12 cellular contexts compared by ENCODE assay signal in the genomic region with DNA sequence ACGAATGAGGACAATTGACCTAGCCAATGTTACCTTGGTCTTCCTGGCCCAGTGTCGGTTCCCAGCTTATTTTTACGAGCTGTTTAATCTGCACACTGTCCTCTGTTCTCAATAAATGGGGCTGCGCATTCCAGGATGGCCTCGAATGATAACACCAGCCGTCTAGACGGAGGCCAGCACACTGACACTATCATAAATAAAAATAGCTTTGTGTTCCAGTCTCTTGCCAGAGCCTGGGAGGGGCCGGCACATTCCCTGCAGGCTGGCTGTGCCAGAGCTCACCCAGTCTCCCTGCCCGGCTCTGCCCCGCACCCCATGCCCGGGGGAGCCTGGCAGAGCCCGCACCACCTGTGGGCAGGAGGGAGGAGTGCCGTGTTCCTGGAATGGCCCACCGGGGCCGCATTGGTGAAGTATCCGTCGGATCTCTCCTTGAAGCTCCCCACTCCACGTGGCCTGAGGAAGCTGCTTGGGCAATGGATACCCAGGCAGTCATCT.
DNase-seq lines count a peak whose midpoint lies in the region; ATAC-seq and FAIRE-seq lines count a peak whose summit lies in the region.
"Had no signal": no experiment of that assay in that cellular context is flagged by ENCODE, and none has a peak within 500 bp of the region (broad histone marks: within the 10 kb centered on the region; RNA-seq: fewer than 3 reads in every experiment).

No MANE protein-coding gene starts in this region.

- no peak overlapping the region for H3K4me2 ChIP-seq in neuronal stem cell (ENCODE audit: insufficient read depth, low read length, poor library complexity, severe bottlenecking)

- no peaks in the 10 kb centered on the region for H3K36me3 ChIP-seq in neuronal stem cell (replicated peaks in 1 of 2; ENCODE audit: control insufficient read depth in 2 of 2, insufficient read depth in 2 of 2, low read length in 2 of 2)

- H3K14ac ChIP-seq in neuronal stem cell (ENCODE audit: low read length): peak overlapping the region; percentile 56

- H3K4me1 Mint-ChIP-seq in T-cell: peaks cover 4% of the 10 kb centered on the region in 3 donors
- H3K4me1 Mint-ChIP-seq: endodermal cell had no signal

- intact Hi-C loops in left cardiac atrium (cut with DNase I): loop anchor here (10.0 kb wide), 2 partner anchors 60 to 90 kb away; a partner anchor contains a TSS

- H2BK12ac ChIP-seq in neuronal stem cell (ENCODE audit: low read length): no peak overlapping the region

- no peaks in the 10 kb centered on the region for H3K36me3 Mint-ChIP-seq in T-cell

- no peak overlapping the region for H2AFZ ChIP-seq in neuronal stem cell (ENCODE audit: low read length)

- no peak overlapping the region for H3K27ac Mint-ChIP-seq in T-cell
- H3K27ac Mint-ChIP-seq: activated naive CD4-positive, alpha-beta T cell treated with anti-CD3 and anti-CD28 coated beads for 36 hours; endodermal cell had no signal

- H2BK5ac ChIP-seq in neuronal stem cell (ENCODE audit: low read length): no peak overlapping the region

- WGBS in neuronal stem cell (ENCODE audit: extremely low coverage in 2 of 2, insufficient read length in 2 of 2, insufficient replicate concordance in 1 of 2), 2 donors: no CpG with 5 or more reads among the region's 18 CpGs

- no peak overlapping the region for H4K91ac ChIP-seq in neuronal stem cell (ENCODE audit: low read depth, low read length, poor library complexity)

- H3K9me3 ChIP-seq in neuronal stem cell (replicated peaks in 1 of 2; ENCODE audit: control insufficient read depth in 2 of 2, insufficient read depth in 1 of 2, low read depth in 1 of 2, low read length in 2 of 2): no peaks in the 10 kb centered on the region

- peak overlapping the region; percentile 48 for H3K18ac ChIP-seq in neuronal stem cell (ENCODE audit: low read length)

- POLR2A ChIA-PET in T-cell (lab: Charles Lee): no interaction called here

- H3K4me3 ChIP-seq in neuronal stem cell (ENCODE audit: low read length in 2 of 2): no peak overlapping the region
- H3K4me3 ChIP-seq: SK-N-MC had no signal

- CTCF ChIA-PET in T-cell (lab: Charles Lee): no interaction called here

- no peak overlapping the region for H3K23ac ChIP-seq in neuronal stem cell (ENCODE audit: low read depth, low read length, poor library complexity)

- H3K27me3 Mint-ChIP-seq in T-cell: peaks cover 0 to 6% of the 10 kb centered on the region in 2 donors

- DNase-seq in left cardiac atrium (peak; percentile 75), neuronal stem cell (ENCODE audit: low spot score) (no peak), urothelium cell line (ENCODE audit: low spot score) (peak; percentile 70), NCI-H526 treated with DMSO at 0.1 percent for 48 hours (lab: John Stamatoyannopoulos, UW) (no peak), T-cell (no peak)
- DNase-seq: activated naive CD4-positive, alpha-beta T cell treated with anti-CD3 and anti-CD28 coated beads for 36 hours; endodermal cell had no signal

- H3K27me3 ChIP-seq in neuronal stem cell (ENCODE audit: control insufficient read depth in 3 of 3, insufficient read depth in 3 of 3, low read depth in 1 of 3, low read length in 3 of 3): peaks cover 0 to 39% (median 0%) of the 10 kb centered on the region in 3 experiments

- H2AK5ac ChIP-seq in neuronal stem cell (ENCODE audit: low read depth, low read length): peak overlapping the region; percentile 37

- peak overlapping the region; percentile 74 for H3K27ac ChIP-seq in angular gyrus (ENCODE audit: low read depth, low read length)
- no peak overlapping the region for H3K27ac ChIP-seq in neuronal stem cell (replicated peaks; ENCODE audit: low read length)
- H3K27ac ChIP-seq: SK-N-MC had no signal

- H3K4me1 ChIP-seq in neuronal stem cell (ENCODE audit: control insufficient read depth in 2 of 2, insufficient read depth in 1 of 2, low read depth in 1 of 2, low read length in 2 of 2): peaks cover 0 to 3% of the 10 kb centered on the region in 2 donors

- no peak overlapping the region for H2BK15ac ChIP-seq in neuronal stem cell (ENCODE audit: low read length)

- H3K79me1 ChIP-seq in neuronal stem cell (ENCODE audit: low read depth, low read length): no peaks in the 10 kb centered on the region

- no peak overlapping the region for H3K9ac ChIP-seq in neuronal stem cell (ENCODE audit: low read depth, low read length, poor library complexity)

- no peak overlapping the region for H2BK120ac ChIP-seq in neuronal stem cell (ENCODE audit: low read depth, low read length)

- H4K8ac ChIP-seq in neuronal stem cell (ENCODE audit: low read depth, low read length): no peak overlapping the region

- FAIRE-seq in urothelium cell line (lab: Jason Lieb, UNC): no peak
- FAIRE-seq: H1 had no signal

- ATAC-seq in left cardiac atrium (peak; percentile 93), GM18909 (IDR thresholded peaks at IDR 0.05; ENCODE audit: poor library complexity, unreplicated experiment) (no peak), T-cell (replicated peaks in 1 of 4) (no peak), HG03280 (IDR thresholded peaks at IDR 0.05; ENCODE audit: unreplicated experiment) (no peak)

- H3K4ac ChIP-seq in neuronal stem cell (ENCODE audit: low read length): no peak overlapping the region

- H3K4me3 Mint-ChIP-seq in T-cell: no peak overlapping the region
- H3K4me3 Mint-ChIP-seq: activated naive CD4-positive, alpha-beta T cell treated with anti-CD3 and anti-CD28 coated beads for 36 hours; endodermal cell had no signal

- H3K9me3 Mint-ChIP-seq in T-cell: no peaks in the 10 kb centered on the region
- H3K9me3 Mint-ChIP-seq: activated naive CD4-positive, alpha-beta T cell treated with anti-CD3 and anti-CD28 coated beads for 36 hours; endodermal cell had no signal

Comparison
In these comparisons a context has a peak if more than half of its experiments do, and no peak if none do; other contexts are left out.
1. ATAC-seq: peak in left cardiac atrium (2 of 2); none in GM18909 (single experiment), T-cell (0 of 4) and HG03280 (single experiment).
2. DNase-seq: peak in left cardiac atrium (single experiment) and urothelium cell line (single experiment); none in neuronal stem cell (single experiment), NCI-H526 treated with DMSO at 0.1 percent for 48 hours (single experiment) and T-cell (0 of 34).